ENCODE assay signal across 18 cellular contexts in genomic region chr6:103783344-103783743, GRCh38.
A peak's percentile ranks its signal among the peaks of the same experiment; 100 is the strongest.
DNase-seq lines count a peak whose midpoint lies in the region; ATAC-seq and TF ChIP-seq lines count a peak whose summit lies in the region.
"Had no signal": no experiment of that assay in that cellular context is flagged by ENCODE, and none has a peak within 500 bp of the region (broad histone marks: within the 10 kb centered on the region; RNA-seq: fewer than 3 reads in every experiment).

No MANE protein-coding gene starts in this region.

- CTCF ChIA-PET in Calu3 (lab: Charles Lee) = no interaction called here

- intact Hi-C loops in Calu3 (cut with micrococcal nuclease; ENCODE audit: unreplicated experiment) = no loop called here

- BruUV-seq in Calu3 (replicated peaks; lab: Mats Ljungman, UMichigan) = no TSS peak

- H3K4me1 Mint-ChIP-seq in Calu3 (ENCODE audit: low read depth, unreplicated experiment) = no peaks in the 10 kb centered on the region
- H3K4me1 Mint-ChIP-seq: B cell; naive thymus-derived CD4-positive, alpha-beta T cell had no signal

- ATAC-seq in HG03135 (IDR thresholded peaks at IDR 0.05; ENCODE audit: unreplicated experiment) (no peak), HG03571 (IDR thresholded peaks at IDR 0.05; ENCODE audit: unreplicated experiment) (no peak)
- ATAC-seq: activated T-cell treated with anti-CD3 and anti-CD28 coated beads, Interleukin-2, amount 50 U/mL, for 72 hours; left lung; naive thymus-derived CD4-positive, alpha-beta T cell; Right ventricle myocardium inferior had no signal

- H3K4me3 Mint-ChIP-seq in Calu3 (ENCODE audit: low read depth, unreplicated experiment) = no peak overlapping the region
- H3K4me3 Mint-ChIP-seq: activated T-cell treated with anti-CD3 and anti-CD28 coated beads, Interleukin-2, amount 50 U/mL, for 72 hours; B cell; naive thymus-derived CD4-positive, alpha-beta T cell had no signal

- H3K36me3 Mint-ChIP-seq in Calu3 (ENCODE audit: insufficient read depth, unreplicated experiment) = no peaks in the 10 kb centered on the region
- H3K36me3 Mint-ChIP-seq: naive thymus-derived CD4-positive, alpha-beta T cell had no signal

- TF ChIP-seq CTCF in Calu3 (IDR thresholded peaks at IDR 0.05; ENCODE audit: unreplicated experiment) = no peak

- H3K9me3 Mint-ChIP-seq in Calu3 (ENCODE audit: low read depth, unreplicated experiment) = no peaks in the 10 kb centered on the region

- DNase-seq in Calu3 (peak; percentile 42), NCI-H1105 treated with DMSO at 0.1 percent for 48 hours (lab: John Stamatoyannopoulos, UW) (peak; percentile 89), NCI-H69 (lab: John Stamatoyannopoulos, UW) (peak; percentile 91), kidney tubule cell (ENCODE audit: low spot score) (peak; percentile 3), dedifferentiated amniotic fluid mesenchymal stem cell (ENCODE audit: extremely low spot score) (no peak), amygdala (lab: John Stamatoyannopoulos, UW) (no peak)
- DNase-seq: activated CD4-positive, alpha-beta T cell treated with anti-CD3 and anti-CD28 coated beads, Interleukin-2, amount 50 U/mL, for 1 hour; activated T-cell treated with anti-CD3 and anti-CD28 coated beads, Interleukin-2, amount 50 U/mL, for 72 hours; colonic mucosa; hippocampal formation; naive thymus-derived CD4-positive, alpha-beta T cell; NCI-H82; T-helper 9 cell had no signal

- no peaks in the 10 kb centered on the region for H3K27me3 Mint-ChIP-seq in Calu3 (ENCODE audit: unreplicated experiment)
- H3K27me3 Mint-ChIP-seq: B cell; naive thymus-derived CD4-positive, alpha-beta T cell had no signal

- H3K27ac Mint-ChIP-seq in Calu3 (ENCODE audit: unreplicated experiment) = no peak overlapping the region
- H3K27ac Mint-ChIP-seq: activated T-cell treated with anti-CD3 and anti-CD28 coated beads, Interleukin-2, amount 50 U/mL, for 72 hours; B cell; naive thymus-derived CD4-positive, alpha-beta T cell had no signal

Comparison
In these comparisons a context has a peak if more than half of its experiments do, and no peak if none do; other contexts are left out.
1. DNase-seq: peak in Calu3 (single experiment), NCI-H1105 treated with DMSO at 0.1 percent for 48 hours (single experiment), NCI-H69 (single experiment) and kidney tubule cell (single experiment); none in dedifferentiated amniotic fluid mesenchymal stem cell (single experiment) and amygdala (0 of 56).